1 cellular context compared by ENCODE assay signal in genomic region chr19:40619333-40620160, GRCh38.
TF ChIP-seq lines count a peak whose summit lies in the region.

No MANE protein-coding gene starts in this region.

TF ChIP-seq in GM12878, 131 proteins besides CTCF, POLR2A, EP300 and RAD21:
- TF ChIP-seq RELB (IDR thresholded peaks at IDR 0.05; ENCODE audit: low read depth) (peak; percentile 41; the same call in 1 of the 2 replicates), PKNOX1 (IDR thresholded peaks at IDR 0.05) (no peak), SUPT20H (IDR thresholded peaks at IDR 0.05; ENCODE audit: borderline replicate concordance, control insufficient read depth, low read depth, low read length) (no peak), IKZF1 (conservative IDR thresholded peaks at IDR 0.05) (0 out of 2 replicates have a peak, but pooled peaks have one; percentile 13), EED (IDR thresholded peaks at IDR 0.05; ENCODE audit: low read depth) (0 out of 2 replicates have a peak, but pooled peaks have one; percentile 18), POLR2AphosphoS5 (IDR thresholded peaks at IDR 0.05; ENCODE audit: low read length) (no peak), SREBF1 (IDR thresholded peaks at IDR 0.05; ENCODE audit: low read length) (no peak)
TF ChIP-seq in GM12878: peak in this region for 3.
